18 cellular contexts compared by ENCODE assay signal in genomic region chr2:208490492-208490891, GRCh38.
"Had no signal": no experiment of that assay in that cellular context is flagged by ENCODE, and none has a peak within 500 bp of the region (broad histone marks: within the 10 kb centered on the region; RNA-seq: fewer than 3 reads in every experiment).

No MANE protein-coding gene starts in this region.

- ATAC-seq: esophagus mucosa, heart left ventricle, right cardiac atrium had no signal

- H3K27ac Mint-ChIP-seq: naive B cell, nephron, progenitor cell of endocrine pancreas had no signal

- H3K27me3 ChIP-seq: heart left ventricle, pancreas, stomach, transverse colon had no signal

- H3K27ac ChIP-seq: heart left ventricle, pancreas, stomach, thoracic aorta, transverse colon had no signal

- H3K4me1 ChIP-seq: heart left ventricle, stomach had no signal

- H3K4me3 Mint-ChIP-seq: naive B cell, nephron had no signal

- H3K27me3 Mint-ChIP-seq: progenitor cell of endocrine pancreas had no signal

- H3K36me3 ChIP-seq: heart left ventricle, pancreas, stomach, thoracic aorta, transverse colon had no signal

- H3K36me3 Mint-ChIP-seq: naive B cell had no signal

- H3K9me3 ChIP-seq: pancreas, thoracic aorta, transverse colon had no signal

- DNase-seq: effector memory CD4-positive, alpha-beta T cell; heart left ventricle; hypothalamus; kidney glomerular epithelial cell; mesendoderm; naive B cell; occipital lobe; pancreas; right cardiac atrium; stimulated activated CD4-positive, alpha-beta T cell treated with anti-CD3 and anti-CD28 coated beads, Interleukin-12 subunit alpha, Interleukin-12 subunit beta, amount 100 ng/mL, for 4 hours; stimulated activated naive CD4-positive, alpha-beta T cell; stomach; substantia nigra; transverse colon had no signal

- H3K4me3 ChIP-seq: heart left ventricle, pancreas, stomach, thoracic aorta, transverse colon had no signal

- H3K4me1 Mint-ChIP-seq: naive B cell had no signal
